10 cellular contexts compared by ENCODE assay signal in genomic region chr9:121376214-121376830, GRCh38. TPM values are rescaled to one million over a fixed set of nuclear protein-coding genes. Genes with fewer than 3 reads are reported as not detected.
DNase-seq lines count a peak whose midpoint lies in the region; ATAC-seq, FAIRE-seq and TF ChIP-seq lines count a peak whose summit lies in the region.
"Had no signal": no experiment of that assay in that cellular context is flagged by ENCODE, and none has a peak within 500 bp of the region (broad histone marks: within the 10 kb centered on the region; RNA-seq: fewer than 3 reads in every experiment).

No MANE protein-coding gene starts in this region.

- H3K4me3 ChIP-seq in HCT116 (replicated peaks in 1 of 2; ENCODE audit: low read depth in 1 of 2, low read length in 2 of 2), result no peak overlapping the region
- H3K4me3 ChIP-seq in adipocyte (ENCODE audit: low read length), result no peak overlapping the region
- H3K4me3 ChIP-seq in kidney (ENCODE audit: low read length in 2 of 2), result no peak overlapping the region

- H3K79me2 ChIP-seq in HCT116 (ENCODE audit: insufficient read depth, low read length), result no peaks in the 10 kb centered on the region

- H3K4me2 ChIP-seq in HCT116 (ENCODE audit: low read length), result no peak overlapping the region

- DNase-seq in ACHN (peak; percentile 27), HCT116 (ENCODE audit: low read depth, low spot score) (no peak), adipocyte (ENCODE audit: low read depth) (peak; percentile 76), kidney (no peak), activated gamma-delta T cell (lab: John Stamatoyannopoulos, UW) (no peak), iPS-NIHi7 (ENCODE audit: extremely low spot score) (no peak), HTR-8/SVneo (ENCODE audit: insufficient read length, low spot score) (no peak)
- DNase-seq: activated T-cell treated with anti-CD3 and anti-CD28 coated beads, Interleukin-2, amount 50 U/mL, for 72 hours; stimulated activated CD4-positive, alpha-beta T cell treated with anti-CD3 and anti-CD28 coated beads, Interleukin-15, amount 100 ng/mL, for 24 hours had no signal

- H3K9me2 ChIP-seq in HCT116 (ENCODE audit: insufficient read depth), result no peaks in the 10 kb centered on the region

- RAD21 ChIA-PET in HCT116 (lab: Charles Lee; ENCODE audit: low non-redundant PET in 1 of 2, low total read pairs in 2 of 2, uncharacterized antibody in 2 of 2, unreplicated experiment in 2 of 2), result interaction anchor here (0.6 to 0.9 kb wide), 2 partner anchors 89 to 108 kb away, joined by 4 read pairs; partner anchors contain the start of gene GSN (in 1 of the 2)

- peak; percentile 88 for FAIRE-seq in kidney (lab: Jason Lieb, UNC)
- FAIRE-seq in HTR-8/SVneo (lab: Jason Lieb, UNC), result no peak

- H3K9me3 ChIP-seq in HCT116 (ENCODE audit: control insufficient read depth in 1 of 2, insufficient read depth in 1 of 2, low read depth in 1 of 2, low read length in 2 of 2) (no peaks in the 10 kb centered on the region), adipocyte (ENCODE audit: control insufficient read depth, low read length) (no peaks in the 10 kb centered on the region), kidney (ENCODE audit: control insufficient read depth in 1 of 2, low read length in 2 of 2) (no peaks in the 10 kb centered on the region)

- no peaks in the 10 kb centered on the region for H4K20me1 ChIP-seq in HCT116 (ENCODE audit: insufficient read depth)

- CTCF ChIA-PET in HCT116 (lab: Charles Lee), result interaction anchor here (0.9 to 2.8 kb wide), 8 partner anchors 9 to 163 kb away, joined by 3 to 37 read pairs (median 4); no protein-coding TSS in a partner anchor

- peak; percentile 19 to 93 (median 54); a peak in 5 of 6 replicates for TF ChIP-seq CTCF in HCT116 (IDR thresholded peaks at IDR 0.05 in 2 of 3, conservative IDR thresholded peaks at IDR 0.05 in 1 of 3; ENCODE audit: borderline replicate concordance in 1 of 3, insufficient read depth in 1 of 3, low read depth in 2 of 3, low read length in 2 of 3)
- peak; percentile 35 for TF ChIP-seq CTCF in kidney (IDR thresholded peaks at IDR 0.05; ENCODE audit: borderline replicate concordance, extremely low read depth, insufficient read depth)

- TF ChIP-seq RAD21 in HCT116 (IDR thresholded peaks at IDR 0.05; ENCODE audit: low read depth), result peak; percentile 78

- POLR2A ChIA-PET in HCT116 (lab: Charles Lee), result no interaction called here

- no peak overlapping the region for H3K27ac ChIP-seq in HCT116 (ENCODE audit: low read depth, low read length)
- H3K27ac ChIP-seq in kidney (ENCODE audit: low read depth in 2 of 2, low read length in 2 of 2), result no peak overlapping the region

- no peak for TF ChIP-seq POLR2A in HCT116 (IDR thresholded peaks at IDR 0.05; ENCODE audit: borderline replicate concordance, extremely low read depth, insufficient read depth, insufficient read length)

- H3K36me3 ChIP-seq in HCT116 (ENCODE audit: control insufficient read depth in 1 of 2, insufficient read depth in 2 of 2, low read length in 2 of 2), result no peaks in the 10 kb centered on the region
- no peaks in the 10 kb centered on the region for H3K36me3 ChIP-seq in adipocyte (ENCODE audit: control insufficient read depth, insufficient read depth, low read length, severe bottlenecking)
- H3K36me3 ChIP-seq in kidney (ENCODE audit: control insufficient read depth in 1 of 2, insufficient read depth in 2 of 2, low read length in 2 of 2), result no peaks in the 10 kb centered on the region

- no peak overlapping the region for H3K9ac ChIP-seq in HCT116 (ENCODE audit: low read length)
- H3K9ac ChIP-seq in adipocyte (ENCODE audit: low read length), result no peak overlapping the region
- no peak overlapping the region for H3K9ac ChIP-seq in kidney (ENCODE audit: low read length in 2 of 2)

- ATAC-seq in HCT116 (no peak), HG03442 (IDR thresholded peaks at IDR 0.05; ENCODE audit: unreplicated experiment) (no peak)
- ATAC-seq: activated T-cell treated with anti-CD3 and anti-CD28 coated beads, Interleukin-2, amount 50 U/mL, for 72 hours had no signal

- intact Hi-C loops in HCT116 (cut with micrococcal nuclease), result loop anchor here (1.0 kb wide), 2 partner anchors 56 to 163 kb away; no protein-coding TSS in a partner anchor
- intact Hi-C loops in kidney (cut with DNase I), result no loop called here

- H3K27me3 ChIP-seq in HCT116 (ENCODE audit: insufficient read depth, low read length) (no peaks in the 10 kb centered on the region), adipocyte (replicated peaks; ENCODE audit: control insufficient read depth, insufficient read depth, low read length) (no peaks in the 10 kb centered on the region)

- no peaks in the 10 kb centered on the region for H3K4me1 ChIP-seq in HCT116 (ENCODE audit: control insufficient read depth in 1 of 2, insufficient read depth in 2 of 2, low read length in 2 of 2)
- peaks cover 27% of the 10 kb centered on the region for H3K4me1 ChIP-seq in adipocyte (ENCODE audit: control insufficient read depth, insufficient read depth, low read length)
- H3K4me1 ChIP-seq in kidney (ENCODE audit: control insufficient read depth in 1 of 2, insufficient read depth in 1 of 2, low read depth in 1 of 2, low read length in 2 of 2), result peaks cover 0 to 7% of the 10 kb centered on the region in 2 donors

- BruUV-seq in HCT116 (replicated peaks; lab: Mats Ljungman, UMichigan), result no TSS peak

- H2AFZ ChIP-seq in HCT116 (ENCODE audit: low read depth, low read length, poor library complexity, severe bottlenecking), result peak overlapping the region; percentile 36

- in situ Hi-C loops in ACHN (cut with HindIII; ENCODE audit: low pct_ligation_motif_present, low pct_unique_long_range_greater_than_20kb, low sequenced_read_pairs), result no loop called here

TF ChIP-seq in HCT116, 20 proteins besides CTCF, POLR2A, EP300 and RAD21:
- no peak for TF ChIP-seq MAX (IDR thresholded peaks at IDR 0.05)
- no peak for TF ChIP-seq SP1 (IDR thresholded peaks at IDR 0.05; ENCODE audit: low read depth)
- no peak for TF ChIP-seq ATF3 (IDR thresholded peaks at IDR 0.05)
- TF ChIP-seq SRF (IDR thresholded peaks at IDR 0.05; ENCODE audit: low read depth), result no peak
- no peak for TF ChIP-seq CEBPB (IDR thresholded peaks at IDR 0.05; ENCODE audit: low read depth)
- TF ChIP-seq ZBTB33 (IDR thresholded peaks at IDR 0.05; ENCODE audit: extremely low read depth, insufficient replicate concordance, low read length), result no peak
- TF ChIP-seq EZH2 (IDR thresholded peaks at IDR 0.05), result no peak

RNA-seq across cellular contexts. Expression of gene STOM, which starts 6.3 kb away (rescaled TPM):
- total RNA-seq in HCT116 (2021; ENCODE audit: unreplicated experiment) (22.4 TPM), kidney (229 TPM)
- polyA plus RNA-seq in HCT116 (2012), result 13.6 and 16.1 TPM in 2 replicates
- polyA plus RNA-seq in kidney (ENCODE audit: insufficient read depth, low read depth, low replicate concordance), result 165 TPM

Comparison
In these comparisons a context has a peak if more than half of its experiments do, and no peak if none do; other contexts are left out.
1. DNase-seq: peak in ACHN (single experiment) and adipocyte (single experiment); none in HCT116 (single experiment), kidney (single experiment), activated gamma-delta T cell (single experiment), iPS-NIHi7 (single experiment) and HTR-8/SVneo (single experiment).